23 cellular contexts compared by ENCODE assay signal in genomic region chr4:87274803-87275202, GRCh38. TPM values are rescaled to one million over a fixed set of nuclear protein-coding genes. Genes with fewer than 3 reads are reported as not detected.
"Had no signal": no experiment of that assay in that cellular context is flagged by ENCODE, and none has a peak within 500 bp of the region (broad histone marks: within the 10 kb centered on the region; RNA-seq: fewer than 3 reads in every experiment).

No MANE protein-coding gene starts in this region.

- H3K4me1 ChIP-seq: breast epithelium, esophagus muscularis mucosa, foreskin keratinocyte, left lung, lower lobe of right lung, right atrium auricular region, stomach, suprapubic skin, tibial artery had no signal

- H3K9me3 ChIP-seq: breast epithelium, esophagus muscularis mucosa, heart right ventricle, left lung, lower lobe of right lung, right atrium auricular region, stomach, suprapubic skin, tibial artery had no signal

- ATAC-seq: activated CD8-positive, alpha-beta T cell treated with anti-CD3 and anti-CD28 coated beads for 36 hours; activated naive CD8-positive, alpha-beta T cell treated with anti-CD3 and anti-CD28 coated beads, Interleukin-2, amount 50 U/mL, for 24 hours; activated T-cell treated with anti-CD3 and anti-CD28 coated beads, Interleukin-2, amount 50 U/mL, for 4 hours; foreskin keratinocyte; heart right ventricle; left lung; lower lobe of right lung; natural killer cell; stimulated activated naive B cell treated with anti-CD40 and anti-IgM and Interleukin-4, amounts not matched to agents 10 μg/mL and 1 μg/mL and 100 μg/mL, for 72 hours had no signal

- H3K27ac ChIP-seq: breast epithelium, esophagus muscularis mucosa, foreskin keratinocyte, heart right ventricle, left lung, lower lobe of right lung, right atrium auricular region, stomach, suprapubic skin, tibial artery had no signal

- H3K4me3 ChIP-seq: breast epithelium, esophagus muscularis mucosa, heart right ventricle, left lung, lower lobe of right lung, right atrium auricular region, stomach, suprapubic skin, tibial artery had no signal

- H3K27me3 ChIP-seq: breast epithelium, esophagus muscularis mucosa, heart right ventricle, left lung, right atrium auricular region, stomach, suprapubic skin, tibial artery had no signal

- H3K36me3 ChIP-seq: breast epithelium, esophagus muscularis mucosa, heart right ventricle, left lung, lower lobe of right lung, right atrium auricular region, stomach, suprapubic skin, tibial artery had no signal

- DNase-seq: activated B cell treated with CpG ODN at 0.5 μM for 24 hours; activated CD4-positive, alpha-beta T cell treated with anti-CD3 and anti-CD28 coated beads, Interleukin-2, amount 50 U/mL, for 1 hour; activated CD8-positive, alpha-beta T cell treated with anti-CD3 and anti-CD28 coated beads for 36 hours; activated naive CD8-positive, alpha-beta T cell treated with anti-CD3 and anti-CD28 coated beads, Interleukin-2, amount 50 U/mL, for 24 hours; activated T-cell treated with anti-CD3 and anti-CD28 coated beads, Interleukin-2, amount 50 U/mL, for 4 hours; amygdala; foreskin keratinocyte; heart right ventricle; kidney glomerular epithelial cell; left lung; lower lobe of right lung; mesenchymal stem cell; natural killer cell; stimulated activated CD4-positive, alpha-beta T cell treated with anti-CD3 and anti-CD28 coated beads, Interleukin-15, amount 100 ng/mL, for 24 hours; stimulated activated CD4-positive, alpha-beta T cell treated with anti-CD3 and anti-CD28 coated beads, Interleukin-2, amount 100 ng/mL, for 24 hours; stimulated activated naive B cell treated with anti-CD40 and anti-IgM and Interleukin-4, amounts not matched to agents 10 μg/mL and 1 μg/mL and 100 μg/mL, for 72 hours; stomach; tibial artery had no signal

RNA-seq across cellular contexts. Expression of gene HSD17B13, which starts 47.9 kb away (rescaled TPM):
- total RNA-seq: activated T-cell treated with anti-CD3 and anti-CD28 coated beads, Interleukin-2, amount 50 U/mL, for 4 hours; glomerular endothelial cell; right atrium auricular region had no signal
- polyA plus RNA-seq: foreskin keratinocyte had no signal
